In genomic region chr14:85590784-85591183, GRCh38 we compare ENCODE assay signal across 1 cellular context.
TF ChIP-seq lines count a peak whose summit lies in the region.

No MANE protein-coding gene starts in this region.

TF ChIP-seq in IMR-90, 13 proteins besides CTCF, POLR2A, EP300 and RAD21:
- no peak for TF ChIP-seq RCOR1 (IDR thresholded peaks at IDR 0.05; ENCODE audit: insufficient replicate concordance, low read length)
